ENCODE assay signal across 19 cellular contexts in genomic region chr11:123218451-123218850, GRCh38. TPM values are rescaled to one million over a fixed set of nuclear protein-coding genes. Genes with fewer than 3 reads are reported as not detected.
DNase-seq lines count a peak whose midpoint lies in the region; ATAC-seq, FAIRE-seq and TF ChIP-seq lines count a peak whose summit lies in the region.
"Had no signal": no experiment of that assay in that cellular context is flagged by ENCODE, and none has a peak within 500 bp of the region (broad histone marks: within the 10 kb centered on the region; RNA-seq: fewer than 3 reads in every experiment).

No MANE protein-coding gene starts in this region.

- intact Hi-C loops in sigmoid colon (cut with DNase I): no loop called here

- H3K9me3 ChIP-seq in sigmoid colon: peaks cover 0 to 3% (median 0%) of the 10 kb centered on the region in 4 donors

- H3K27me3 ChIP-seq in sigmoid colon: no peaks in the 10 kb centered on the region
- H3K27me3 ChIP-seq: BLaER1 had no signal

- no peak overlapping the region for H3K4me3 ChIP-seq in sigmoid colon
- H3K4me3 ChIP-seq: BLaER1, coronary artery, GM12878 had no signal

- H3K27ac ChIP-seq in sigmoid colon: peak overlapping the region in 3 of 4 donors; percentile 64 to 72 (median 66)
- H3K27ac ChIP-seq: BLaER1, coronary artery had no signal

- H3K4me1 ChIP-seq in sigmoid colon: peaks cover 0 to 29% (median 16%) of the 10 kb centered on the region in 4 donors
- H3K4me1 ChIP-seq: BLaER1 had no signal

- ATAC-seq in SK-N-SH treated with all-trans-retinoic acid at 6 μM for 48 hours: peak; percentile 47
- ATAC-seq: GM12878, T-cell had no signal

- no peak for TF ChIP-seq EP300 in sigmoid colon (IDR thresholded peaks at IDR 0.05)

- no peak for DNase-seq in H54 (ENCODE audit: insufficient read length, low spot score)
- peak; percentile 65 for DNase-seq in glomerular visceral epithelial cell (ENCODE audit: extremely low spot score)
- no peak for DNase-seq in sigmoid colon
- DNase-seq in NOMO-1 (lab: John Stamatoyannopoulos, UW; ENCODE audit: unreplicated experiment in 2 of 2): no peak
- no peak for DNase-seq in occipital lobe (lab: John Stamatoyannopoulos, UW)
- DNase-seq in NCI-H1048 (lab: John Stamatoyannopoulos, UW): no peak
- no peak for DNase-seq in NCI-H524 (lab: John Stamatoyannopoulos, UW)
- DNase-seq: activated T-cell treated with anti-CD3 and anti-CD28 coated beads, Interleukin-2, amount 50 U/mL, for 1 hour; DMS79 treated with DMSO at 0.1 percent for 48 hours; NCI-H1105 treated with DMSO at 0.1 percent for 48 hours; NCI-H345; OCI-M1; posterior cingulate gyrus; stimulated activated CD4-positive, alpha-beta T cell treated with anti-CD3 and anti-CD28 coated beads, Interleukin-2, amount 100 ng/mL, for 24 hours; T-cell had no signal

- peak; percentile 71 for FAIRE-seq in H54 (lab: Jason Lieb, UNC)
- FAIRE-seq: GM12878 had no signal

- TF ChIP-seq CTCF in sigmoid colon (IDR thresholded peaks at IDR 0.05): no peak

- H3K36me3 ChIP-seq in sigmoid colon: no peaks in the 10 kb centered on the region
- H3K36me3 ChIP-seq: BLaER1 had no signal

- 75 to 82% methylated on average over 5 of the region's 5 CpGs for WGBS in sigmoid colon, 2 donors

- TF ChIP-seq POLR2A in H54 (IDR thresholded peaks at IDR 0.05; ENCODE audit: low read depth, low read length) (no peak), sigmoid colon (IDR thresholded peaks at IDR 0.05) (no peak)

TF ChIP-seq in SK-N-SH treated with all-trans-retinoic acid at 6 μM for 48 hours, 23 proteins besides CTCF, POLR2A, EP300 and RAD21:
- peak; percentile 68; the same call in 1 of the 2 replicates for TF ChIP-seq SNAI2 (CRISPR knock-in tag; IDR thresholded peaks at IDR 0.05)
- TF ChIP-seq ISL1 (CRISPR knock-in tag; IDR thresholded peaks at IDR 0.05): peak; percentile 58
- no peak for TF ChIP-seq ARNTL (CRISPR knock-in tag; IDR thresholded peaks at IDR 0.05; ENCODE audit: borderline replicate concordance, low read depth)
- TF ChIP-seq, protein P1, sequence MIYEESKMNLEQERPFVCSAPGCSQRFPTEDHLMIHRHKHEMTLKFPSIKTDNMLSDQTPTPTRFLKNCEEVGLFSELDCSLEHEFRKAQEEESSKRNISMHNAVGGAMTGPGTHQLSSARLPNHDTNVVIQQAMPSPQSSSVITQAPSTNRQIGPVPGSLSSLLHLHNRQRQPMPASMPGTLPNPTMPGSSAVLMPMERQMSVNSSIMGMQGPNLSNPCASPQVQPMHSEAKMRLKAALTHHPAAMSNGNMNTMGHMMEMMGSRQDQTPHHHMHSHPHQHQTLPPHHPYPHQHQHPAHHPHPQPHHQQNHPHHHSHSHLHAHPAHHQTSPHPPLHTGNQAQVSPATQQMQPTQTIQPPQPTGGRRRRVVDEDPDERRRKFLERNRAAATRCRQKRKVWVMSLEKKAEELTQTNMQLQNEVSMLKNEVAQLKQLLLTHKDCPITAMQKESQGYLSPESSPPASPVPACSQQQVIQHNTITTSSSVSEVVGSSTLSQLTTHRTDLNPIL (CRISPR knock-in tag; IDR thresholded peaks at IDR 0.05; ENCODE audit: low read depth): 0 out of 2 replicates have a peak, but pooled peaks have one; percentile 37
- 0 out of 2 replicates have a peak, but pooled peaks have one; percentile 62 for TF ChIP-seq CSDC2 (CRISPR knock-in tag; IDR thresholded peaks at IDR 0.05)
- TF ChIP-seq ZFP30 (CRISPR knock-in tag; IDR thresholded peaks at IDR 0.05): no peak
- peak; percentile 59; the same call in 1 of the 2 replicates for TF ChIP-seq ZFP3 (CRISPR knock-in tag; IDR thresholded peaks at IDR 0.05)

RNA-seq across cellular contexts. Expression of gene CLMP, which starts 23.4 kb away (rescaled TPM):
- 100 to 1,000 TPM; 104 to 180 (median 164) TPM for total RNA-seq in sigmoid colon
- 10 to 100 TPM in 1 of 3 donors, 1 to 10 TPM in 2; 1.4 to 12.1 (median 9.0) TPM for polyA plus RNA-seq in sigmoid colon
- total RNA-seq in occipital lobe: 42.0 TPM
